ENCODE assay signal across 17 cellular contexts in genomic region chr10:11105676-11106004, GRCh38.
DNase-seq lines count a peak whose midpoint lies in the region; ATAC-seq lines count a peak whose summit lies in the region.
"Had no signal": no experiment of that assay in that cellular context is flagged by ENCODE, and none has a peak within 500 bp of the region (broad histone marks: within the 10 kb centered on the region; RNA-seq: fewer than 3 reads in every experiment).

No MANE protein-coding gene starts in this region.

- peaks cover 25% of the 10 kb centered on the region for H3K27me3 Mint-ChIP-seq in activated CD8-positive, alpha-beta memory T cell treated with anti-CD3 and anti-CD28 coated beads, Interleukin-2, amount 10 ng/mL, durations not matched to agents 7 days and 5 days
- H3K27me3 Mint-ChIP-seq in CD8-positive, alpha-beta memory T cell: peaks cover 0 to 3% of the 10 kb centered on the region in 2 donors
- H3K27me3 Mint-ChIP-seq in activated CD4-positive, alpha-beta memory T cell treated with anti-CD3 and anti-CD28 coated beads, Interleukin-2, amount 10 ng/mL, durations not matched to agents 7 days and 5 days: peaks cover 20% of the 10 kb centered on the region

- no peak overlapping the region for H3K4me3 Mint-ChIP-seq in activated CD8-positive, alpha-beta memory T cell treated with anti-CD3 and anti-CD28 coated beads, Interleukin-2, amount 10 ng/mL, durations not matched to agents 7 days and 5 days
- H3K4me3 Mint-ChIP-seq in CD8-positive, alpha-beta memory T cell: peak overlapping the region in 5 of 7 donors; percentile 20 to 75 (median 61)
- no peak overlapping the region for H3K4me3 Mint-ChIP-seq in activated CD4-positive, alpha-beta memory T cell treated with anti-CD3 and anti-CD28 coated beads, Interleukin-2, amount 10 ng/mL, durations not matched to agents 7 days and 5 days

- no peaks in the 10 kb centered on the region for H3K9me3 ChIP-seq in CD8-positive, alpha-beta memory T cell (ENCODE audit: low read length)
- H3K9me3 ChIP-seq: Caco-2, SJCRH30 had no signal

- peaks cover 16% of the 10 kb centered on the region for H3K4me1 Mint-ChIP-seq in activated CD8-positive, alpha-beta memory T cell treated with anti-CD3 and anti-CD28 coated beads, Interleukin-2, amount 10 ng/mL, durations not matched to agents 7 days and 5 days
- peaks cover 12 to 14% (median 13%) of the 10 kb centered on the region in 3 donors for H3K4me1 Mint-ChIP-seq in CD8-positive, alpha-beta memory T cell
- peaks cover 20% of the 10 kb centered on the region for H3K4me1 Mint-ChIP-seq in activated CD4-positive, alpha-beta memory T cell treated with anti-CD3 and anti-CD28 coated beads, Interleukin-2, amount 10 ng/mL, durations not matched to agents 7 days and 5 days

- no peak overlapping the region for H3K4me3 ChIP-seq in CD8-positive, alpha-beta memory T cell (ENCODE audit: low read length)
- H3K4me3 ChIP-seq: PC-9, SJCRH30 had no signal

- DNase-seq in activated CD8-positive, alpha-beta memory T cell treated with anti-CD3 and anti-CD28 coated beads, Interleukin-2, amount 10 ng/mL, durations not matched to agents 7 days and 5 days: no peak
- DNase-seq in activated CD8-positive, alpha-beta memory T cell treated with anti-CD3 and anti-CD28 coated beads, Interleukin-2, amount 50 U/mL, for 48 hours: no peak
- no peak for DNase-seq in CD8-positive, alpha-beta memory T cell
- no peak for DNase-seq in activated CD4-positive, alpha-beta memory T cell treated with anti-CD3 and anti-CD28 coated beads, Interleukin-2, amount 10 ng/mL, durations not matched to agents 7 days and 5 days
- DNase-seq in left kidney (ENCODE audit: low read depth, low spot score) (peak; percentile 54), DMS53 treated with DMSO at 0.1 percent for 48 hours (lab: John Stamatoyannopoulos, UW; ENCODE audit: unreplicated experiment) (no peak), GM03348 (ENCODE audit: low spot score) (no peak)
- no peak for DNase-seq in NK-92 treated with Interleukin-12 subunit alpha and Interleukin-12 subunit beta, amount 100 ng/mL, for 24 hours (lab: John Stamatoyannopoulos, UW)
- DNase-seq: C1 segment of cervical spinal cord, Caco-2, DMS153, EL, Karpas-422, NCI-H187 treated with DMSO at 0.1 percent for 48 hours, NCI-H774, PC-9, SJCRH30 had no signal

- peaks cover 2% of the 10 kb centered on the region for H3K36me3 Mint-ChIP-seq in activated CD8-positive, alpha-beta memory T cell treated with anti-CD3 and anti-CD28 coated beads, Interleukin-2, amount 10 ng/mL, durations not matched to agents 7 days and 5 days
- no peaks in the 10 kb centered on the region for H3K36me3 Mint-ChIP-seq in CD8-positive, alpha-beta memory T cell
- H3K36me3 Mint-ChIP-seq in activated CD4-positive, alpha-beta memory T cell treated with anti-CD3 and anti-CD28 coated beads, Interleukin-2, amount 10 ng/mL, durations not matched to agents 7 days and 5 days (ENCODE audit: low read depth): peaks cover 8% of the 10 kb centered on the region

- H3K27me3 ChIP-seq in CD8-positive, alpha-beta memory T cell (ENCODE audit: insufficient read depth, low read length, poor library complexity, severe bottlenecking): no peaks in the 10 kb centered on the region
- H3K27me3 ChIP-seq: SJCRH30 had no signal

- peak overlapping the region; percentile 58 for H3K27ac Mint-ChIP-seq in activated CD8-positive, alpha-beta memory T cell treated with anti-CD3 and anti-CD28 coated beads, Interleukin-2, amount 10 ng/mL, durations not matched to agents 7 days and 5 days
- H3K27ac Mint-ChIP-seq in CD8-positive, alpha-beta memory T cell: peak overlapping the region in 6 of 8 donors; percentile 15 to 91 (median 79)
- peak overlapping the region; percentile 62 for H3K27ac Mint-ChIP-seq in activated CD4-positive, alpha-beta memory T cell treated with anti-CD3 and anti-CD28 coated beads, Interleukin-2, amount 10 ng/mL, durations not matched to agents 7 days and 5 days

- no peaks in the 10 kb centered on the region for H3K9me3 Mint-ChIP-seq in activated CD8-positive, alpha-beta memory T cell treated with anti-CD3 and anti-CD28 coated beads, Interleukin-2, amount 10 ng/mL, durations not matched to agents 7 days and 5 days (ENCODE audit: low read depth)
- no peaks in the 10 kb centered on the region for H3K9me3 Mint-ChIP-seq in CD8-positive, alpha-beta memory T cell
- no peaks in the 10 kb centered on the region for H3K9me3 Mint-ChIP-seq in activated CD4-positive, alpha-beta memory T cell treated with anti-CD3 and anti-CD28 coated beads, Interleukin-2, amount 10 ng/mL, durations not matched to agents 7 days and 5 days

- ATAC-seq in activated CD8-positive, alpha-beta memory T cell treated with anti-CD3 and anti-CD28 coated beads, Interleukin-2, amount 10 ng/mL, durations not matched to agents 7 days and 5 days: peak; percentile 46

- no peaks in the 10 kb centered on the region for H3K36me3 ChIP-seq in CD8-positive, alpha-beta memory T cell (ENCODE audit: insufficient read depth, low read length)

- CTCF ChIA-PET in activated CD8-positive, alpha-beta memory T cell treated with anti-CD3 and anti-CD28 coated beads, Interleukin-2, amount 10 ng/mL, durations not matched to agents 7 days and 5 days (lab: Charles Lee): interaction anchor here (0.5 to 2.6 kb wide), 4 partner anchors 10 to 287 kb away, joined by 3 to 6 read pairs (median 4); no protein-coding TSS in a partner anchor
- CTCF ChIA-PET in CD8-positive, alpha-beta memory T cell (lab: Charles Lee): interaction anchor here (1.8 kb wide), 1 partner anchor 8 kb away, joined by 4 read pairs; no protein-coding TSS in a partner anchor
- CTCF ChIA-PET in activated CD4-positive, alpha-beta memory T cell treated with anti-CD3 and anti-CD28 coated beads, Interleukin-2, amount 10 ng/mL, durations not matched to agents 7 days and 5 days (lab: Charles Lee): interaction anchor here (0.5 to 1.7 kb wide), 3 partner anchors 9 to 151 kb away, joined by 3 to 4 read pairs (median 4); no protein-coding TSS in a partner anchor

- POLR2A ChIA-PET in CD8-positive, alpha-beta memory T cell (lab: Charles Lee): no interaction called here
- POLR2A ChIA-PET in activated CD4-positive, alpha-beta memory T cell treated with anti-CD3 and anti-CD28 coated beads, Interleukin-2, amount 10 ng/mL, durations not matched to agents 7 days and 5 days (lab: Charles Lee): interaction anchor here (0.8 to 3.9 kb wide), 6 partner anchors 39 to 89 kb away, joined by 4 to 16 read pairs (median 8); no protein-coding TSS in a partner anchor

- H3K27ac ChIP-seq in CD8-positive, alpha-beta memory T cell (ENCODE audit: low read depth, low read length): no peak overlapping the region
- H3K27ac ChIP-seq: PC-9, SJCRH30 had no signal

- H3K4me1 ChIP-seq in CD8-positive, alpha-beta memory T cell (ENCODE audit: insufficient read depth, low read length): peaks cover 11% of the 10 kb centered on the region
- H3K4me1 ChIP-seq: Caco-2, SJCRH30 had no signal

Comparison
In these comparisons a context has a peak if more than half of its experiments do, and no peak if none do; other contexts are left out.
1. H3K4me3 Mint-ChIP-seq: peak in CD8-positive, alpha-beta memory T cell (5 of 7); none in activated CD8-positive, alpha-beta memory T cell treated with anti-CD3 and anti-CD28 coated beads, Interleukin-2, amount 10 ng/mL, durations not matched to agents 7 days and 5 days (single experiment) and activated CD4-positive, alpha-beta memory T cell treated with anti-CD3 and anti-CD28 coated beads, Interleukin-2, amount 10 ng/mL, durations not matched to agents 7 days and 5 days (single experiment).
2. Peak in every context shown above with its lines, with median percentiles within 50 percentile points of each other: H3K27ac Mint-ChIP-seq.